Comparison of ENCODE assay signal across 8 cellular contexts in the genomic region with DNA sequence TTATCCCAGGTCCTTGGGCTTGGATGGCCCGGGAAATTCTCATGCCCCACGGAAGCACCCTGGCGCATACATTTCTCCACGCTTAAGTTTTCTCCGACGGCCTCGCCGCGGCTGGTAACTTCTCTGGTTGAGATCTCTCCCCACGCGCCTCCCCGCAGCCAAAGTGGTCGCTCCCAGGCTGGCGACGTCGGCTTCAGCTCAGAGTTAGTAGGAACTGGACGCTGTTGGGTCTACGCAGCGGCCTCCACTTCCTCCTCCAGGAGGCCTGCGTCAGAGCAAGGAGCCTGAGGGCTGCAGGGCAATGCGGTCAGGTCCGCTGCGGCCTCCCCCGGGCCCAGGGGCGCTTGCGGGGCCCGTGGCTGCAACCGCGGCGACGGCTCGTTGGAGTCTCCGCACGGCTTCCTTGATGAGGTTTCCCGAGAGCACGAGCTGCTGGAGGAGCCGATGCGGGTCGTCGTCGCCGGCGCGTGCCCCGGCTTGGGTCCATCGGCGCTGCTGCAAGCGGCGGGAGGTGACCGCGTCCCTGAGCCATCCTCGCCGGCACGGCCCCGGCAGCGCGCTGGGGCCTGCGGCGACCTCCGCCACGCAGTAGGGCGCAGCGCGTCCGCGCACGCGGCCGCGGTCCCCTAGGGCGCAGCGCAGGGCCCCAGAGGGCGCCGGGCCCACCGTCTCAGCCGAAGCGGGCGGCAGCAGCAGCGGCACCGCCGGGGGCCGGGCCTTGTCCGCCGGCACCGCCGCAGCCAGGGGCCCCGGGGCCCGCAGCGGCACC. TPM values are rescaled to one million over a fixed set of nuclear protein-coding genes. Genes with fewer than 3 reads are reported as not detected.
DNase-seq lines count a peak whose midpoint lies in the region; ATAC-seq and TF ChIP-seq lines count a peak whose summit lies in the region.

No MANE protein-coding gene starts in this region.

- H3K36me3 Mint-ChIP-seq in naive thymus-derived CD4-positive, alpha-beta T cell: peaks cover 3 to 15% (median 5%) of the 10 kb centered on the region in 5 donors

- CTCF ChIA-PET in naive thymus-derived CD4-positive, alpha-beta T cell (lab: Charles Lee): interaction anchor here (1.7 to 4.9 kb wide), 3 partner anchors 14 to 67 kb away, joined by 3 to 31 read pairs (median 12); partner anchors contain the start of genes FRAT1 and RRP12

- 14% methylated on average over 7 of the region's 89 CpGs; no CpG with 5 or more reads in 1 of the 2 donors for WGBS in esophagus squamous epithelium, 2 donors

- peak overlapping the region; percentile 88 to 98 (median 94) for H3K4me3 Mint-ChIP-seq in naive thymus-derived CD4-positive, alpha-beta T cell

- 0 out of 2 replicates have a peak, but pooled peaks cover 9% of the 10 kb centered on the region for H3K36me3 ChIP-seq in KOPT-K1 (ENCODE audit: insufficient read depth, low read length)
- H3K36me3 ChIP-seq in esophagus squamous epithelium: peaks cover 0 to 26% (median 0%) of the 10 kb centered on the region in 3 donors
- H3K36me3 ChIP-seq in naive thymus-derived CD4-positive, alpha-beta T cell (ENCODE audit: control insufficient read depth in 2 of 3, insufficient read depth in 3 of 3, low read length in 3 of 3): peaks cover 0 to 14% (median 0%) of the 10 kb centered on the region in 3 experiments

- POLR2A ChIA-PET in naive thymus-derived CD4-positive, alpha-beta T cell (lab: Charles Lee): interaction anchor here (0.9 to 8.3 kb wide), 5 partner anchors 11 to 67 kb away, joined by 3 to 139 read pairs (median 20); partner anchors contain the start of genes ARHGAP19, FRAT1 and RRP12

- ATAC-seq in GM21723 (IDR thresholded peaks at IDR 0.05; ENCODE audit: unreplicated experiment): peak; percentile 32
- ATAC-seq in naive thymus-derived CD4-positive, alpha-beta T cell: peak; percentile 24

- intact Hi-C loops in esophagus squamous epithelium (cut with DNase I): loop anchor here (10.0 kb wide), 1 partner anchor 49 kb away; no protein-coding TSS in a partner anchor
- intact Hi-C loops in naive thymus-derived CD4-positive, alpha-beta T cell (cut with micrococcal nuclease): loop anchor here (1.0 to 10.0 kb wide), 12 partner anchors 13 to 749 kb away; partner anchors contain the start of genes ARHGAP19 (in 2 of the 2), MMS19 (in 2 of the 2), PI4K2A (in 2 of the 2) and UBTD1 (in 2 of the 2)

- peak in 1 of 6 experiments; percentile 10 for TF ChIP-seq CTCF in esophagus squamous epithelium (IDR thresholded peaks at IDR 0.05)

- H3K4me3 ChIP-seq in esophagus squamous epithelium: peak overlapping the region; percentile 64 to 85 (median 78)
- H3K4me3 ChIP-seq in naive thymus-derived CD4-positive, alpha-beta T cell (ENCODE audit: low read length): peak overlapping the region; percentile 78

- H3K27ac ChIP-seq in KOPT-K1 (ENCODE audit: low read depth, low read length, poor library complexity, severe bottlenecking): peak overlapping the region; percentile 88
- H3K27ac ChIP-seq in esophagus squamous epithelium: peak overlapping the region; percentile 95 to 98 (median 97)
- H3K27ac ChIP-seq in naive thymus-derived CD4-positive, alpha-beta T cell (ENCODE audit: low read depth, low read length): peak overlapping the region; percentile 97

- H3K27me3 Mint-ChIP-seq in naive thymus-derived CD4-positive, alpha-beta T cell: peaks cover 0 to 29% (median 0%) of the 10 kb centered on the region in 5 donors

- no peaks in the 10 kb centered on the region for H3K27me3 ChIP-seq in esophagus squamous epithelium
- no peaks in the 10 kb centered on the region for H3K27me3 ChIP-seq in naive thymus-derived CD4-positive, alpha-beta T cell (ENCODE audit: control insufficient read depth in 2 of 2, insufficient read depth in 2 of 2, low read length in 2 of 2)

- H3K4me1 Mint-ChIP-seq in naive thymus-derived CD4-positive, alpha-beta T cell: peaks cover 34 to 56% (median 49%) of the 10 kb centered on the region in 7 donors

- H3K9me3 Mint-ChIP-seq in naive thymus-derived CD4-positive, alpha-beta T cell: no peaks in the 10 kb centered on the region

- H3K4me1 ChIP-seq in esophagus squamous epithelium: peaks cover 25 to 85% (median 56%) of the 10 kb centered on the region in 3 donors
- H3K4me1 ChIP-seq in naive thymus-derived CD4-positive, alpha-beta T cell (ENCODE audit: control insufficient read depth in 2 of 2, insufficient read depth in 2 of 2, low read length in 2 of 2): peaks cover 20 to 24% of the 10 kb centered on the region in 2 donors

- peak; percentile 62 for DNase-seq in EH (ENCODE audit: low read depth)
- DNase-seq in activated CD8-positive, alpha-beta memory T cell treated with anti-CD3 and anti-CD28 coated beads for 24 hours: peak; percentile 78
- no peak for DNase-seq in esophagus squamous epithelium (lab: John Stamatoyannopoulos, UW)
- peak in 8 of 9 donors; percentile 14 to 41 (median 31) for DNase-seq in naive thymus-derived CD4-positive, alpha-beta T cell
- DNase-seq in ureter (ENCODE audit: low spot score): peak; percentile 50
- DNase-seq in NCI-H345 treated with DMSO at 0.1 percent for 48 hours (lab: John Stamatoyannopoulos, UW; ENCODE audit: unreplicated experiment): no peak

- TF ChIP-seq POLR2A in esophagus squamous epithelium (IDR thresholded peaks at IDR 0.05): peak in 1 of 4 donors; percentile 46

- H3K27ac Mint-ChIP-seq in naive thymus-derived CD4-positive, alpha-beta T cell: peak overlapping the region; percentile 84 to 97 (median 89)

- H3K9me3 ChIP-seq in KOPT-K1 (ENCODE audit: insufficient read depth, low read length, poor library complexity, severe bottlenecking) (no peaks in the 10 kb centered on the region), esophagus squamous epithelium (no peaks in the 10 kb centered on the region)
- no peaks in the 10 kb centered on the region for H3K9me3 ChIP-seq in naive thymus-derived CD4-positive, alpha-beta T cell (ENCODE audit: control insufficient read depth in 2 of 3, low read length in 3 of 3)

RNA-seq across cellular contexts. Expression of gene FRAT2, which starts 0.7 kb away (rescaled TPM):
- total RNA-seq in esophagus squamous epithelium (10 to 100 TPM; 16.6 to 29.4 (median 20.3) TPM), ureter (11.8 TPM)
- 10 to 100 TPM in 4 of 5 experiments, 1 to 10 TPM in 1; 9.3 to 39.7 (median 29.8) TPM for total RNA-seq in naive thymus-derived CD4-positive, alpha-beta T cell
- 10 to 100 TPM in 1 of 2 donors, 1 to 10 TPM in 1; 9.3 to 16.9 TPM for polyA plus RNA-seq in naive thymus-derived CD4-positive, alpha-beta T cell

RNA-seq across cellular contexts. Expression of gene FRAT1, which starts 14.7 kb away (rescaled TPM):
- total RNA-seq in esophagus squamous epithelium (1 to 10 TPM; 1.7 to 6.1 (median 3.9) TPM), ureter (2.9 TPM)
- 10 to 100 TPM in 4 of 5 experiments, 1 to 10 TPM in 1; 5.3 to 41.0 (median 21.8) TPM for total RNA-seq in naive thymus-derived CD4-positive, alpha-beta T cell
- polyA plus RNA-seq in naive thymus-derived CD4-positive, alpha-beta T cell: 10 to 100 TPM in 1 of 2 donors, 1 to 10 TPM in 1; 4.4 to 12.1 TPM

RNA-seq across cellular contexts. Expression of gene ARHGAP19, which starts 41.3 kb away (rescaled TPM):
- total RNA-seq in esophagus squamous epithelium (10 to 100 TPM in 1 of 4 donors, 1 to 10 TPM in 3; 3.7 to 15.4 (median 7.5) TPM), ureter (8.3 TPM)
- 10 to 100 TPM; 12.8 to 40.1 (median 16.1) TPM for total RNA-seq in naive thymus-derived CD4-positive, alpha-beta T cell
- 1 to 10 TPM; 5.7 to 6.5 TPM for polyA plus RNA-seq in naive thymus-derived CD4-positive, alpha-beta T cell

Comparison
In these comparisons a context has a peak if more than half of its experiments do, and no peak if none do; other contexts are left out.
1. DNase-seq: peak in EH (single experiment), activated CD8-positive, alpha-beta memory T cell treated with anti-CD3 and anti-CD28 coated beads for 24 hours (single experiment), naive thymus-derived CD4-positive, alpha-beta T cell (8 of 9) and ureter (single experiment); none in esophagus squamous epithelium (single experiment) and NCI-H345 treated with DMSO at 0.1 percent for 48 hours (single experiment).
2. Peak in every context shown above with its lines, with median percentiles within 50 percentile points of each other: H3K27ac ChIP-seq.